In genomic region chrY:23198908-23199307, GRCh38 we compare ENCODE assay signal across 3 cellular contexts. TPM values are rescaled to one million over a fixed set of nuclear protein-coding genes. Genes with fewer than 3 reads are reported as not detected.
"Had no signal": no experiment of that assay in that cellular context is flagged by ENCODE, and none has a peak within 500 bp of the region (broad histone marks: within the 10 kb centered on the region; RNA-seq: fewer than 3 reads in every experiment).

A gene with protein sequence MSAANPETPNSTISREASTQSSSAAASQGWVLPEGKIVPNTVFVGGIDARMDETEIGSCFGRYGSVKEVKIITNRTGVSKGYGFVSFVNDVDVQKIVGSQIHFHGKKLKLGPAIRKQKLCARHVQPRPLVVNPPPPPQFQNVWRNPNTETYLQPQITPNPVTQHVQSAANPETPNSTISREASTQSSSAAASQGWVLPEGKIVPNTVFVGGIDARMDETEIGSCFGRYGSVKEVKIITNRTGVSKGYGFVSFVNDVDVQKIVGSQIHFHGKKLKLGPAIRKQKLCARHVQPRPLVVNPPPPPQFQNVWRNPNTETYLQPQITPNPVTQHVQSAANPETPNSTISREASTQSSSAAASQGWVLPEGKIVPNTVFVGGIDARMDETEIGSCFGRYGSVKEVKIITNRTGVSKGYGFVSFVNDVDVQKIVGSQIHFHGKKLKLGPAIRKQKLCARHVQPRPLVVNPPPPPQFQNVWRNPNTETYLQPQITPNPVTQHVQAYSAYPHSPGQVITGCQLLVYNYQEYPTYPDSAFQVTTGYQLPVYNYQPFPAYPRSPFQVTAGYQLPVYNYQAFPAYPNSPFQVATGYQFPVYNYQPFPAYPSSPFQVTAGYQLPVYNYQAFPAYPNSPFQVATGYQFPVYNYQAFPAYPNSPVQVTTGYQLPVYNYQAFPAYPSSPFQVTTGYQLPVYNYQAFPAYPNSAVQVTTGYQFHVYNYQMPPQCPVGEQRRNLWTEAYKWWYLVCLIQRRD (minus strand): TSS chrY:23199008. CDS start chrY:23198800, 208 bp downstream.

RNA-seq across cellular contexts. Expression of the gene that starts here (rescaled TPM):
- total RNA-seq: LHCN-M2, M059J, MCF 10A had no signal
